ENCODE assay signal across 13 cellular contexts in the genomic region with DNA sequence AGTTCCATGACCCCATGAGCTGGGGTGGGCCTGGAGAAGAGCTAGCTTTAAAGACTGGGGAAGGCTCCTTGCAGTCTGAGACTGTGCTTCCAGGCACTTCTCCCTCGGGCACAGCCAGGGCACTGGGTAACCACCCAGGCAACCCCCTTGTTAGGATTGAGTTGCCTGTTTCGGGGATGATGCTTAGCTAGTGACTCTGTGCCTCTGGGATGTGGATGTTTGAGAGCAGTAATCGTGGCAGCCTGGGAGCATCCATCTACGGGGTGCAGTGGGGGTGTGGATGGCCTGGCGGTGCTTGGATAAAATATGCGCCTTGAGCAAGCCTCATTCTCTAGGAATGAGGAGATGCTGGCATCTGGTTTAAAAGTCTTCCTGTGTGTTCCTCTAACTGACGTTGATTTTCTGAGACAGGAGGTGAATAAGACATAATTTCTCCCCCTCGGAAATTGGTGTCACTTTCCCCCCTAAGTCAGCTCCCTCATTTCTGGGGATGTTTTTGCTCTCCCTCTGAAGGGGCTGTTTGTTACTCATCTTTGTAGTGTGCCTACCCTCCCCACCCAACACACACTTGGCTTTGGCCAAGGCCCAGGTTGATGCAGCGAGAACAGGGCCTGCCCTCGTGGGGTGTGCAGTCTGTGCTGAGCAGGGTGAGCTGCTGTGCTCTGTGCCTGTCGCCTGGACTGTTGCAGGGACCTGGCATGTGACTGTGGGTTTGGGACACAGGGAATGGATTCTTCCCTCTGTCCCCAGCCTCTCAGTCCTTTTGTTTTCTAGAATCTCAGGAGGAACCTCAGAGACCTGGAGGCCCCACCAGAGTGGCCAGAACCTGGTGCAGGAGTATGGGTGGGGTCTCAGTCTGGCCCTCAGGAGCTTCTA. TPM values are rescaled to one million over a fixed set of nuclear protein-coding genes. Genes with fewer than 3 reads are reported as not detected.
DNase-seq lines count a peak whose midpoint lies in the region; ATAC-seq and TF ChIP-seq lines count a peak whose summit lies in the region.
"Had no signal": no experiment of that assay in that cellular context is flagged by ENCODE, and none has a peak within 500 bp of the region (broad histone marks: within the 10 kb centered on the region; RNA-seq: fewer than 3 reads in every experiment).

No MANE protein-coding gene starts in this region.

- no peak overlapping the region for H3K14ac ChIP-seq in trophoblast cell (ENCODE audit: low read length)

- TF ChIP-seq CTCF in CD4-positive, alpha-beta T cell (IDR thresholded peaks at IDR 0.05): no peak
- no peak for TF ChIP-seq CTCF in foreskin fibroblast (IDR thresholded peaks at IDR 0.05; ENCODE audit: low read depth, low read length)

- H3K4me1 ChIP-seq in Karpas-422 (ENCODE audit: low read length) (peaks cover 61% of the 10 kb centered on the region), trophoblast cell (ENCODE audit: control insufficient read depth in 1 of 2, insufficient read depth in 2 of 2, low read length in 2 of 2) (peaks cover 9 to 17% of the 10 kb centered on the region in 2 experiments)

- CTCF ChIA-PET in CD4-positive, alpha-beta T cell (lab: Charles Lee): no interaction called here

- no peak for DNase-seq in CD4-positive, alpha-beta T cell
- DNase-seq in Karpas-422: no peak
- peak; percentile 41 to 74 for DNase-seq in foreskin fibroblast
- DNase-seq in trophoblast cell: peak; percentile 56 to 83
- DNase-seq in SKM-1 treated with dmso at 0.1 percent for 144 hours (lab: John Stamatoyannopoulos, UW; ENCODE audit: unreplicated experiment): no peak
- DNase-seq: activated CD8-positive, alpha-beta T cell treated with anti-CD3 and anti-CD28 coated beads, Interleukin-2, amount 10 ng/mL, durations not matched to agents 7 days and 5 days; activated naive CD8-positive, alpha-beta T cell treated with anti-CD3 and anti-CD28 coated beads, Interleukin-2, amount 50 U/mL, for 24 hours; mesenchymal stem cell; NCI-H1436 treated with DMSO at 0.1 percent for 48 hours had no signal

- H3K9ac ChIP-seq in Karpas-422 (ENCODE audit: low read length): peak overlapping the region; percentile 92
- no peak overlapping the region for H3K9ac ChIP-seq in trophoblast cell (ENCODE audit: low read length)

- H2BK120ac ChIP-seq in trophoblast cell (ENCODE audit: insufficient read depth, low read length, poor library complexity): no peak overlapping the region

- H3K23ac ChIP-seq in trophoblast cell (ENCODE audit: low read length): no peak overlapping the region

- H3K79me2 ChIP-seq in Karpas-422 (ENCODE audit: low read length) (peaks cover 62% of the 10 kb centered on the region), trophoblast cell (ENCODE audit: control insufficient read depth, insufficient read depth, low read length, poor library complexity) (no peaks in the 10 kb centered on the region)
- H3K79me2 ChIP-seq: hepatocyte had no signal

- H3K9me3 Mint-ChIP-seq in CD4-positive, alpha-beta T cell: no peaks in the 10 kb centered on the region
- H3K9me3 Mint-ChIP-seq: activated naive CD8-positive, alpha-beta T cell treated with anti-CD3 and anti-CD28 coated beads, Interleukin-2, amount 50 U/mL, for 24 hours had no signal

- no peak overlapping the region for H4K8ac ChIP-seq in trophoblast cell (ENCODE audit: low read depth, low read length)

- H3K79me1 ChIP-seq in trophoblast cell (ENCODE audit: low read length): no peaks in the 10 kb centered on the region

- no peak overlapping the region for H4K91ac ChIP-seq in trophoblast cell (ENCODE audit: low read depth, low read length)

- H3K27me3 ChIP-seq in CD4-positive, alpha-beta T cell (ENCODE audit: control insufficient read depth, insufficient read depth, low read length): no peaks in the 10 kb centered on the region
- H3K27me3 ChIP-seq in Karpas-422 (ENCODE audit: low read length) (no peaks in the 10 kb centered on the region), trophoblast cell (ENCODE audit: insufficient read depth, low read length) (peaks cover 19% of the 10 kb centered on the region)
- H3K27me3 ChIP-seq: hepatocyte had no signal

- H3K9me3 ChIP-seq in CD4-positive, alpha-beta T cell (ENCODE audit: control insufficient read depth, low read length): no peaks in the 10 kb centered on the region
- no peaks in the 10 kb centered on the region for H3K9me3 ChIP-seq in Karpas-422 (ENCODE audit: low read length)
- peaks cover 2% of the 10 kb centered on the region for H3K9me3 ChIP-seq in trophoblast cell (ENCODE audit: insufficient read depth, low read depth, low read length)

- peak overlapping the region; percentile 83 for H3K4me2 ChIP-seq in Karpas-422 (ENCODE audit: low read depth, low read length, poor library complexity, severe bottlenecking)
- H3K4me2 ChIP-seq in trophoblast cell (ENCODE audit: low read length): no peak overlapping the region

- H4K20me1 ChIP-seq in Karpas-422 (ENCODE audit: insufficient read depth, low read depth, low read length): peaks cover 26% of the 10 kb centered on the region; the same call in 1 of the 2 replicates

- ATAC-seq in CD4-positive, alpha-beta T cell (ENCODE audit: poor library complexity): no peak
- ATAC-seq in GM21825 (IDR thresholded peaks at IDR 0.05; ENCODE audit: unreplicated experiment): no peak
- no peak for ATAC-seq in HG02610 (IDR thresholded peaks at IDR 0.05; ENCODE audit: unreplicated experiment)
- ATAC-seq in HG02981 (IDR thresholded peaks at IDR 0.05; ENCODE audit: unreplicated experiment): no peak
- ATAC-seq: activated CD8-positive, alpha-beta T cell treated with anti-CD3 and anti-CD28 coated beads, Interleukin-2, amount 10 ng/mL, durations not matched to agents 7 days and 5 days; activated naive CD8-positive, alpha-beta T cell treated with anti-CD3 and anti-CD28 coated beads, Interleukin-2, amount 50 U/mL, for 24 hours had no signal

- H3K27ac Mint-ChIP-seq in CD4-positive, alpha-beta T cell: no peak overlapping the region
- H3K27ac Mint-ChIP-seq: activated CD8-positive, alpha-beta T cell treated with anti-CD3 and anti-CD28 coated beads, Interleukin-2, amount 10 ng/mL, durations not matched to agents 7 days and 5 days; activated naive CD8-positive, alpha-beta T cell treated with anti-CD3 and anti-CD28 coated beads, Interleukin-2, amount 50 U/mL, for 24 hours had no signal

- WGBS in trophoblast cell (ENCODE audit: extremely low coverage, insufficient coverage, insufficient read length): no CpG with 5 or more reads among the region's 11 CpGs

- no peak overlapping the region for H2BK5ac ChIP-seq in trophoblast cell (ENCODE audit: low read depth, low read length, poor library complexity)

- no peaks in the 10 kb centered on the region for H3K9me2 ChIP-seq in Karpas-422 (replicated peaks; ENCODE audit: insufficient read depth, low read length)

- H2AFZ ChIP-seq in Karpas-422 (ENCODE audit: low read length) (no peak overlapping the region), trophoblast cell (ENCODE audit: insufficient read depth, low read length, poor library complexity) (no peak overlapping the region)
- H2AFZ ChIP-seq: hepatocyte had no signal

- peak overlapping the region; percentile 51 for H3K4me3 Mint-ChIP-seq in CD4-positive, alpha-beta T cell

- peaks cover 13% of the 10 kb centered on the region for H3K4me1 Mint-ChIP-seq in CD4-positive, alpha-beta T cell (ENCODE audit: low read depth)

- H4K12ac ChIP-seq in trophoblast cell (ENCODE audit: low read depth, low read length): no peak overlapping the region

- H2AK5ac ChIP-seq in trophoblast cell (ENCODE audit: low read length): no peak overlapping the region

- no peak overlapping the region for H2BK12ac ChIP-seq in trophoblast cell (ENCODE audit: low read length)

- no peaks in the 10 kb centered on the region for H3K36me3 ChIP-seq in Karpas-422 (ENCODE audit: insufficient read depth, low read length)
- no peaks in the 10 kb centered on the region for H3K36me3 ChIP-seq in trophoblast cell (ENCODE audit: control insufficient read depth in 1 of 2, insufficient read depth in 2 of 2, low read length in 2 of 2)

- no peak overlapping the region for H3K27ac ChIP-seq in CD4-positive, alpha-beta T cell (ENCODE audit: low read depth, low read length)
- H3K27ac ChIP-seq in Karpas-422 (ENCODE audit: low read length) (no peak overlapping the region; the same call in 1 of the 2 replicates), trophoblast cell (ENCODE audit: low read depth, low read length) (no peak overlapping the region)
- H3K27ac ChIP-seq: hepatocyte had no signal

- no peak overlapping the region for H3K4ac ChIP-seq in trophoblast cell (ENCODE audit: low read depth, low read length)

- intact Hi-C loops in CD4-positive, alpha-beta T cell (cut with DNase I, micrococcal nuclease): loop anchor here in 1 of 2 experiments (5.0 kb wide), 2 partner anchors 60 to 840 kb away; no protein-coding TSS in a partner anchor

- peak overlapping the region; percentile 96; the same call in 1 of the 2 replicates for H3K4me3 ChIP-seq in Karpas-422 (ENCODE audit: low read length)
- H3K4me3 ChIP-seq in foreskin fibroblast (ENCODE audit: low read depth in 1 of 2, low read length in 2 of 2): no peak overlapping the region
- no peak overlapping the region for H3K4me3 ChIP-seq in trophoblast cell (ENCODE audit: low read depth, low read length)
- H3K4me3 ChIP-seq: hepatocyte had no signal

- no peak overlapping the region for H3K18ac ChIP-seq in trophoblast cell (ENCODE audit: low read length)

- POLR2A ChIA-PET in CD4-positive, alpha-beta T cell (lab: Charles Lee): no interaction called here

- H3K36me3 Mint-ChIP-seq in CD4-positive, alpha-beta T cell (ENCODE audit: low read depth): no peaks in the 10 kb centered on the region

- H3K27me3 Mint-ChIP-seq in CD4-positive, alpha-beta T cell: peaks cover 17% of the 10 kb centered on the region

RNA-seq across cellular contexts. Expression of gene GNAZ, which starts 2.0 kb away (rescaled TPM):
- total RNA-seq in CD4-positive, alpha-beta T cell: under 1 TPM; 0.20 to 0.38 TPM
- 33.0 and 33.8 TPM in 2 replicates for total RNA-seq in Karpas-422 (2014; rRNA removed; shearing (Covaris generic); ENCODE audit: low replicate concordance)
- 0.89 and 1.0 TPM in 2 replicates for polyA plus RNA-seq in trophoblast cell (2013)

Comparison
In these comparisons a context has a peak if more than half of its experiments do, and no peak if none do; other contexts are left out.
1. DNase-seq: peak in foreskin fibroblast (2 of 2) and trophoblast cell (2 of 2); none in CD4-positive, alpha-beta T cell (0 of 10), Karpas-422 (single experiment) and SKM-1 treated with dmso at 0.1 percent for 144 hours (single experiment).
2. RNA of gene GNAZ, which starts 2.0 kb away (total RNA-seq): 33.0 to 33.8 TPM in Karpas-422; 0.20 to 0.38 TPM in CD4-positive, alpha-beta T cell; every median in the first group is over 10 times any median in the second.